8 cellular contexts compared by ENCODE assay signal in the genomic region with DNA sequence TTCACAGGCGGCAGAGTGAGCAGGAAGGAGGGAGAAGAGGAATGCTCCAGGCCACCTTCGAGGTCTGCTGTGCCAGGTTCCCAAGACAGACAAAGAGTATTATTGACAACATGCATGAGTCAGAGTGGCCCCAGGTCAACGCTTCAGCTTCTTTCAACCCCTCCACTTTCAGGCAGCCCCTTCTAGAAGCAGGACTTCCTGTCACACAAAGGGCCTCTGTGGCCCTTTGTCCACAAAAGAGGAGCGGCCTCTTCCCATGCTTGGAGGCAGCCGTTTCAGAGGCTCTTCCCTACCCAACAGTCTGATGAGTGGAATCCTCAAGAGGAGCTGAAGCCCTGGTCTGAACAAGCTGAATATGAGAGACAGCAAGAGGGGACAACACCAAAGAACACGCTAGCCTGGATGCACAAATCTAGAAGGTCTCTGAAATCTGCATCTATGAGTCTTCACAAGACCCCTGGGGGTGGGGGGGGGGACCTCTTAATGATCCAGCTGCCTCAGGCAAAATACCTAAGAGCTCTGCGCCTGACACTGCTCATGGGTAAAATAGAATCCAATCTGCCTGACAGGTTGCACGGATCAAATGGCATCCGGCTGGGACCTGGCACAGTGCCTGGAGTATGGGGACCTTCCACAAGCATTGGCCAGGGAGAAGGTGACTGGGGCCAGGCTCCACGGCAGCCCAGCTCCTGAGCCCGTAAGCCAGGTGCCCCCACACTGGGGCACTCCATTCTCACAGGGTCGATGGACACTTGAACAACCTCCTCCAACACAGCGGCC.
DNase-seq lines count a peak whose midpoint lies in the region; ATAC-seq and TF ChIP-seq lines count a peak whose summit lies in the region.

No MANE protein-coding gene starts in this region.

- 51% methylated on average over 13 of the region's 13 CpGs for WGBS in right cardiac atrium
- 55% methylated on average over 8 of the region's 13 CpGs for WGBS in suprapubic skin

- ATAC-seq in right cardiac atrium (peak in 1 of 2 donors; percentile 10), HG02973 (IDR thresholded peaks at IDR 0.05; ENCODE audit: unreplicated experiment) (no peak), GM21360 (IDR thresholded peaks at IDR 0.05; ENCODE audit: unreplicated experiment) (no peak)

- H3K27ac ChIP-seq in RWPE1 (peak overlapping the region; percentile 14), right cardiac atrium (ENCODE audit: low read length) (peak overlapping the region; percentile 18), suprapubic skin (peak overlapping the region; percentile 69)

- DNase-seq in HT1080 (ENCODE audit: low read depth) (peak; percentile 94), RWPE1 (ENCODE audit: low spot score) (no peak), right cardiac atrium (peak in 2 of 3 donors; percentile 72 to 77), suprapubic skin (ENCODE audit: low spot score in 2 of 2) (peak in 1 of 2 donors; percentile 70), hepatic stellate cell (ENCODE audit: low spot score) (no peak), NOMO-1 treated with dmso at 0.1 percent for 144 hours (lab: John Stamatoyannopoulos, UW; ENCODE audit: unreplicated experiment) (no peak)

- H3K4me3 ChIP-seq in right cardiac atrium (ENCODE audit: low read length) (no peak overlapping the region), suprapubic skin (no peak overlapping the region)

- POLR2A ChIA-PET in RWPE1 (lab: Yijun Ruan, JAX; ENCODE audit: low non-redundant PET): no interaction called here

- CTCF ChIA-PET in RWPE1 (lab: Yijun Ruan, JAX): no interaction called here

- TF ChIP-seq EP300 in suprapubic skin (IDR thresholded peaks at IDR 0.05): no peak

- TF ChIP-seq CTCF in RWPE1 (conservative IDR thresholded peaks at IDR 0.05; ENCODE audit: low read depth): no peak
- no peak for TF ChIP-seq CTCF in suprapubic skin (IDR thresholded peaks at IDR 0.05)

- H3K4me1 ChIP-seq in right cardiac atrium (ENCODE audit: control insufficient read depth, insufficient read depth, low read length) (peaks cover 36% of the 10 kb centered on the region), suprapubic skin (peaks cover 73% of the 10 kb centered on the region)

- no peak for TF ChIP-seq POLR2A in suprapubic skin (IDR thresholded peaks at IDR 0.05)

- H3K36me3 ChIP-seq in suprapubic skin: no peaks in the 10 kb centered on the region

- no peaks in the 10 kb centered on the region for H3K9me3 ChIP-seq in right cardiac atrium (ENCODE audit: control insufficient read depth, low read length)
- H3K9me3 ChIP-seq in suprapubic skin: no peaks in the 10 kb centered on the region

- intact Hi-C loops in right cardiac atrium (cut with DNase I): no loop called here

- H3K27me3 ChIP-seq in right cardiac atrium (ENCODE audit: control insufficient read depth, insufficient read depth) (no peaks in the 10 kb centered on the region), suprapubic skin (no peaks in the 10 kb centered on the region)

Comparison
In these comparisons a context has a peak if more than half of its experiments do, and no peak if none do; other contexts are left out.
1. DNase-seq: peak in HT1080 (single experiment) and right cardiac atrium (2 of 3); none in RWPE1 (single experiment), hepatic stellate cell (single experiment) and NOMO-1 treated with dmso at 0.1 percent for 144 hours (single experiment).
2. H3K27ac ChIP-seq: peak in every context shown above with its lines; median percentile 69 in suprapubic skin; 18 in right cardiac atrium; 14 in RWPE1.